Comparison of ENCODE assay signal across 19 cellular contexts in genomic region chr1:229159668-229160544, GRCh38.
A peak's percentile ranks its signal among the peaks of the same experiment; 100 is the strongest.
DNase-seq lines count a peak whose midpoint lies in the region; ATAC-seq and TF ChIP-seq lines count a peak whose summit lies in the region.
"Had no signal": no experiment of that assay in that cellular context is flagged by ENCODE, and none has a peak within 500 bp of the region (broad histone marks: within the 10 kb centered on the region; RNA-seq: fewer than 3 reads in every experiment).

No MANE protein-coding gene starts in this region.

- H3K4me1 ChIP-seq in spleen = peaks cover 3 to 58% (median 37%) of the 10 kb centered on the region in 6 donors
- H3K4me1 ChIP-seq: HAP-1 had no signal

- POLR2A ChIA-PET in HEK293T (lab: Yijun Ruan, JAX) = no interaction called here

- no peaks in the 10 kb centered on the region for H3K36me3 ChIP-seq in spleen
- H3K36me3 ChIP-seq: ascending aorta, HAP-1, suprapubic skin had no signal

- no peaks in the 10 kb centered on the region for H3K9me3 ChIP-seq in spleen
- H3K9me3 ChIP-seq: ascending aorta, HAP-1, suprapubic skin had no signal

- H3K27ac ChIP-seq in spleen = peak overlapping the region in 5 of 8 donors; percentile 53 to 79 (median 75)
- H3K27ac ChIP-seq: ascending aorta, C4-2B, suprapubic skin, VCaP had no signal

- WGBS in spleen, 5 donors = 84 to 88% (median 87%) methylated on average over 8 of the region's 8 CpGs

- DNase-seq in NCI-H82 (lab: John Stamatoyannopoulos, UW) = peak; percentile 27
- DNase-seq in NCI-H82 treated with DMSO at 0.1 percent for 48 hours (lab: John Stamatoyannopoulos, UW; ENCODE audit: unreplicated experiment) = no peak
- peak; percentile 70 for DNase-seq in NCI-H2171 treated with DMSO at 0.1 percent for 48 hours (lab: John Stamatoyannopoulos, UW)
- DNase-seq in choroid plexus epithelial cell (ENCODE audit: low read depth) = peak; percentile 10
- no peak for DNase-seq in spleen
- no peak for DNase-seq in HEK293T (ENCODE audit: extremely low spot score)
- no peak for DNase-seq in NCI-H146 (lab: John Stamatoyannopoulos, UW)
- DNase-seq: ACHN; activated CD4-positive, alpha-beta T cell treated with anti-CD3 and anti-CD28 coated beads, Interleukin-2, amount 50 U/mL, for 4 hours; activated naive CD4-positive, alpha-beta T cell; activated T-cell treated with anti-CD3 and anti-CD28 coated beads for 4 hours; OCI-M1; SHP77 had no signal

- H3K4me3 ChIP-seq in choroid plexus epithelial cell (ENCODE audit: low read depth, low read length) = no peak overlapping the region
- no peak overlapping the region for H3K4me3 ChIP-seq in spleen
- H3K4me3 ChIP-seq: ascending aorta, HAP-1, suprapubic skin had no signal

- CTCF ChIA-PET in HEK293T (lab: Yijun Ruan, JAX) = interaction anchor here (0.6 kb wide), 1 partner anchor 30 kb away, joined by 4 read pairs; no protein-coding TSS in a partner anchor

- TF ChIP-seq CTCF in choroid plexus epithelial cell (conservative IDR thresholded peaks at IDR 0.05; ENCODE audit: low read depth, low read length) (no peak), spleen (IDR thresholded peaks at IDR 0.05 in 8 of 11, conservative IDR thresholded peaks at IDR 0.05 in 3 of 11) (no peak)

- H3K27me3 ChIP-seq in spleen (replicated peaks in 1 of 7) = peaks cover 0 to 3% (median 0%) of the 10 kb centered on the region in 7 donors
- H3K27me3 ChIP-seq: ascending aorta, suprapubic skin had no signal

- no peak for ATAC-seq in HG02938 (IDR thresholded peaks at IDR 0.05; ENCODE audit: unreplicated experiment)

- TF ChIP-seq POLR2A in spleen (IDR thresholded peaks at IDR 0.05) = no peak

- intact Hi-C loops in spleen (cut with DNase I; ENCODE audit: low total_unique reads) = no loop called here

TF ChIP-seq in HEK293T, 16 proteins besides CTCF, POLR2A, EP300 and RAD21:
- TF ChIP-seq PKNOX1 (IDR thresholded peaks at IDR 0.05) = no peak
- no peak for TF ChIP-seq FOXA1 (IDR thresholded peaks at IDR 0.05)
- TF ChIP-seq FOXK2 (IDR thresholded peaks at IDR 0.05) = no peak
- TF ChIP-seq ZNF384 (IDR thresholded peaks at IDR 0.05) = no peak
- TF ChIP-seq BHLHE40 (IDR thresholded peaks at IDR 0.05; ENCODE audit: borderline replicate concordance) = no peak
- TF ChIP-seq L3MBTL2 (conservative IDR thresholded peaks at IDR 0.05) = no peak
- no peak for TF ChIP-seq HDGF (IDR thresholded peaks at IDR 0.05; ENCODE audit: borderline replicate concordance)
- no peak for TF ChIP-seq ARNT (IDR thresholded peaks at IDR 0.05)
- no peak for TF ChIP-seq TARDBP (IDR thresholded peaks at IDR 0.05)
- TF ChIP-seq ELF4 (IDR thresholded peaks at IDR 0.05) = no peak
- no peak for TF ChIP-seq SUZ12 (IDR thresholded peaks at IDR 0.05)

Comparison
In these comparisons a context has a peak if more than half of its experiments do, and no peak if none do; other contexts are left out.
1. DNase-seq: peak in NCI-H82 (single experiment), NCI-H2171 treated with DMSO at 0.1 percent for 48 hours (single experiment) and choroid plexus epithelial cell (single experiment); none in NCI-H82 treated with DMSO at 0.1 percent for 48 hours (single experiment), spleen (single experiment), HEK293T (single experiment) and NCI-H146 (single experiment).